ENCODE assay signal across 1 cellular context in genomic region chr19:19261350-19262189, GRCh38.
TF ChIP-seq lines count a peak whose summit lies in the region.

No MANE protein-coding gene starts in this region.

TF ChIP-seq in SK-N-SH, 30 proteins besides CTCF, POLR2A, EP300 and RAD21 (continued from another document):
- no peak for TF ChIP-seq ZBTB33 (IDR thresholded peaks at IDR 0.05; ENCODE audit: borderline replicate concordance, low read depth)
- TF ChIP-seq REST (IDR thresholded peaks at IDR 0.05; ENCODE audit: low read depth, low read length): no peak
